ENCODE assay signal across 13 cellular contexts in genomic region chr10:95408931-95409873, GRCh38.
DNase-seq lines count a peak whose midpoint lies in the region; FAIRE-seq and TF ChIP-seq lines count a peak whose summit lies in the region.
"Had no signal": no experiment of that assay in that cellular context is flagged by ENCODE, and none has a peak within 500 bp of the region (broad histone marks: within the 10 kb centered on the region; RNA-seq: fewer than 3 reads in every experiment).

No MANE protein-coding gene starts in this region.

- no peak overlapping the region for H2AFZ ChIP-seq in astrocyte (ENCODE audit: low read depth, low read length)

- TF ChIP-seq CTCF in Calu3 (IDR thresholded peaks at IDR 0.05; ENCODE audit: unreplicated experiment): no peak
- no peak for TF ChIP-seq CTCF in astrocyte (IDR thresholded peaks at IDR 0.05; ENCODE audit: insufficient read depth, low read depth, low read length)
- no peak for TF ChIP-seq CTCF in WERI-Rb-1 (IDR thresholded peaks at IDR 0.05; ENCODE audit: low read depth, low read length)

- H3K27ac ChIP-seq in astrocyte (ENCODE audit: low read depth, low read length) (no peak overlapping the region), iPS-18a (ENCODE audit: low read length) (peak overlapping the region; percentile 79), WERI-Rb-1 (no peak overlapping the region)

- FAIRE-seq in astrocyte (lab: Jason Lieb, UNC): no peak
- FAIRE-seq: G401.6, K562, keratinocyte had no signal

- no TSS peak for BruUV-seq in Calu3 (replicated peaks; lab: Mats Ljungman, UMichigan)

- H3K4me1 ChIP-seq in astrocyte (ENCODE audit: insufficient read depth, low read length) (no peaks in the 10 kb centered on the region), iPS-18a (ENCODE audit: control insufficient read depth, low read depth, low read length) (peaks cover 24% of the 10 kb centered on the region)

- no peaks in the 10 kb centered on the region for H3K79me2 ChIP-seq in astrocyte (ENCODE audit: insufficient read depth, low read length)

- CTCF ChIA-PET in Calu3 (lab: Charles Lee): interaction anchor here (0.6 to 0.7 kb wide), 2 partner anchors 15 to 196 kb away, joined by 3 to 12 read pairs; no protein-coding TSS in a partner anchor

- H3K4me1 Mint-ChIP-seq in Calu3 (ENCODE audit: low read depth, unreplicated experiment) (peaks cover 18% of the 10 kb centered on the region), astrocyte (ENCODE audit: low read depth, unreplicated experiment) (peaks cover 10% of the 10 kb centered on the region)

- H3K36me3 ChIP-seq in astrocyte (ENCODE audit: insufficient read depth, low read length) (no peaks in the 10 kb centered on the region), iPS-18a (ENCODE audit: control insufficient read depth, low read depth, low read length) (peaks cover 10% of the 10 kb centered on the region), WERI-Rb-1 (no peaks in the 10 kb centered on the region)

- H3K4me3 ChIP-seq in astrocyte (ENCODE audit: insufficient read depth, low read depth, low read length): no peak overlapping the region
- H3K4me3 ChIP-seq in iPS-18a (ENCODE audit: low read length): peak overlapping the region; percentile 33
- H3K4me3 ChIP-seq in WERI-Rb-1 (ENCODE audit: low read depth, low read length): no peak overlapping the region
- H3K4me3 ChIP-seq: K562 had no signal

- H4K20me1 ChIP-seq in astrocyte (ENCODE audit: insufficient read depth, low read length): no peaks in the 10 kb centered on the region

- intact Hi-C loops in Calu3 (cut with micrococcal nuclease; ENCODE audit: unreplicated experiment): no loop called here

- H3K4me3 Mint-ChIP-seq in Calu3 (ENCODE audit: low read depth, unreplicated experiment) (no peak overlapping the region), astrocyte (ENCODE audit: unreplicated experiment) (no peak overlapping the region)

- H3K27ac Mint-ChIP-seq in Calu3 (ENCODE audit: unreplicated experiment) (peak overlapping the region; percentile 72), astrocyte (ENCODE audit: unreplicated experiment) (peak overlapping the region; percentile 47)

- H3K36me3 Mint-ChIP-seq in Calu3 (ENCODE audit: insufficient read depth, unreplicated experiment) (no peaks in the 10 kb centered on the region), astrocyte (ENCODE audit: low read depth, unreplicated experiment) (peaks cover 6% of the 10 kb centered on the region)

- no peaks in the 10 kb centered on the region for H3K9me3 ChIP-seq in astrocyte (ENCODE audit: insufficient read depth, low read depth, low read length)
- H3K9me3 ChIP-seq in iPS-18a (ENCODE audit: control insufficient read depth, low read depth, low read length): no peaks in the 10 kb centered on the region
- no peaks in the 10 kb centered on the region for H3K9me3 ChIP-seq in WERI-Rb-1 (ENCODE audit: severe bottlenecking)

- no peaks in the 10 kb centered on the region for H3K27me3 Mint-ChIP-seq in Calu3 (ENCODE audit: unreplicated experiment)
- H3K27me3 Mint-ChIP-seq in astrocyte (ENCODE audit: low read depth, unreplicated experiment): peaks cover 2% of the 10 kb centered on the region

- H3K9ac ChIP-seq in astrocyte (ENCODE audit: low read length) (no peak overlapping the region), iPS-18a (ENCODE audit: low read length) (peak overlapping the region; percentile 19)

- H3K4me2 ChIP-seq in astrocyte (ENCODE audit: low read length): no peak overlapping the region

- DNase-seq in Calu3: peak; percentile 18
- DNase-seq in astrocyte (ENCODE audit: low read depth): no peak
- DNase-seq in renal cortical epithelial cell (ENCODE audit: low read depth): peak; percentile 74
- DNase-seq in kidney glomerular epithelial cell (lab: John Stamatoyannopoulos, UW): no peak
- DNase-seq in iPS-NIHi7 (ENCODE audit: extremely low spot score): no peak
- DNase-seq in WERI-Rb-1: no peak
- no peak for DNase-seq in islet precursor cell
- DNase-seq: NCI-H2107, OCI-M1 had no signal

- H3K27me3 ChIP-seq in astrocyte (ENCODE audit: insufficient read depth, low read length): peaks cover 8% of the 10 kb centered on the region
- H3K27me3 ChIP-seq in iPS-18a (ENCODE audit: control insufficient read depth, insufficient read depth, low read length): no peaks in the 10 kb centered on the region
- no peaks in the 10 kb centered on the region for H3K27me3 ChIP-seq in WERI-Rb-1 (ENCODE audit: insufficient read depth, low read depth, severe bottlenecking)

- H3K9me3 Mint-ChIP-seq in Calu3 (ENCODE audit: low read depth, unreplicated experiment) (no peaks in the 10 kb centered on the region), astrocyte (ENCODE audit: unreplicated experiment) (no peaks in the 10 kb centered on the region)

Comparison
In these comparisons a context has a peak if more than half of its experiments do, and no peak if none do; other contexts are left out.
1. DNase-seq: peak in Calu3 (single experiment) and renal cortical epithelial cell (single experiment); none in astrocyte (single experiment), kidney glomerular epithelial cell (single experiment), iPS-NIHi7 (single experiment), WERI-Rb-1 (single experiment) and islet precursor cell (single experiment).